11 cellular contexts compared by ENCODE assay signal in the genomic region with DNA sequence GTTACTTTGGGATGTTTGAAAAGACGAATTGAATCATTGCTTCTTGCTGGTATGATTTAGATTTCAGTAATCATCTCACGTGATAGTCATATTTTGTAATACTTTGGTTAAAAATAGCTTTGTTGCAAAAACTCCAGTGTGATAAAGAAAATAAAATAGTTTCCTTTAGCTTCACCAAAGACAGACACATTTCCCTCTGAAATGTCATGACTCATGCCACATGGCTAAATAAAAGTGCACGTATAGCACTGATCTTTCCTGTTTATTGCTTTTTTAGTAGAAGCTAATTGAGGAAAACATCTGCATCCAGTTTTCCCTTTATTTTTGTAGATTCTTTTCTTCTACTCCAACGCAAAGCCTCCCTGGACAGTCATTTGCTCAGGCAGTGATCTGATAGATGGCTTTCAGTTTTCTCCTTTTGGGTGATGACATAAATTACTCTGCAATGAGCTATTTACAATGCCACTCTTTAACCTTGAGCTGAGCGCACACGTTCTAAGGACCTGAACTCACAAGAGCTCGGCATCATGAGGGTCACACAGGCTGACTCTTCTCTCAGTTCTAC.
DNase-seq lines count a peak whose midpoint lies in the region; ATAC-seq and TF ChIP-seq lines count a peak whose summit lies in the region.
"Had no signal": no experiment of that assay in that cellular context is flagged by ENCODE, and none has a peak within 500 bp of the region (broad histone marks: within the 10 kb centered on the region; RNA-seq: fewer than 3 reads in every experiment).

No MANE protein-coding gene starts in this region.

- H3K27me3 ChIP-seq in lower lobe of right lung (ENCODE audit: low read depth) (no peaks in the 10 kb centered on the region), prostate gland (replicated peaks; ENCODE audit: insufficient read depth) (no peaks in the 10 kb centered on the region)

- ATAC-seq in lower lobe of right lung (no peak), GM18873 (IDR thresholded peaks at IDR 0.05; ENCODE audit: low FRiP score, unreplicated experiment) (no peak), GM21515 (IDR thresholded peaks at IDR 0.05; ENCODE audit: unreplicated experiment) (no peak)

- no peak for TF ChIP-seq POLR2A in prostate gland (IDR thresholded peaks at IDR 0.05)

- H3K4me3 ChIP-seq in lower lobe of right lung (no peak overlapping the region), prostate gland (no peak overlapping the region)
- H3K4me3 ChIP-seq: lung had no signal

- intact Hi-C loops in lower lobe of right lung (cut with DNase I) (no loop called here), prostate gland (cut with DNase I) (no loop called here)

- WGBS in prostate gland, result 73% methylated on average over 7 of the region's 7 CpGs

- H3K4me1 ChIP-seq in lower lobe of right lung (peaks cover 21% of the 10 kb centered on the region), prostate gland (replicated peaks) (no peaks in the 10 kb centered on the region)

- H3K27ac ChIP-seq in lower lobe of right lung (peak overlapping the region; percentile 72), prostate gland (no peak overlapping the region)

- TF ChIP-seq CTCF in lower lobe of right lung (IDR thresholded peaks at IDR 0.05) (no peak), prostate gland (IDR thresholded peaks at IDR 0.05) (no peak)

- H3K9me3 ChIP-seq in lower lobe of right lung, result no peaks in the 10 kb centered on the region
- no peaks in the 10 kb centered on the region for H3K9me3 ChIP-seq in prostate gland

- H3K36me3 ChIP-seq in lower lobe of right lung (no peaks in the 10 kb centered on the region), prostate gland (no peaks in the 10 kb centered on the region)

- DNase-seq in A172 (ENCODE audit: low spot score) (peak; percentile 71), LHCN-M2 (ENCODE audit: low read depth) (peak; percentile 89), dedifferentiated amniotic fluid mesenchymal stem cell (ENCODE audit: extremely low spot score) (peak; percentile 85), lower lobe of right lung (no peak), prostate gland (ENCODE audit: low spot score) (no peak), NCI-H774 (lab: John Stamatoyannopoulos, UW) (no peak)
- DNase-seq: CD4-positive, alpha-beta T cell; NCI-H187 had no signal

Comparison
In these comparisons a context has a peak if more than half of its experiments do, and no peak if none do; other contexts are left out.
1. DNase-seq: peak in A172 (single experiment), LHCN-M2 (single experiment) and dedifferentiated amniotic fluid mesenchymal stem cell (single experiment); none in lower lobe of right lung (single experiment), prostate gland (single experiment) and NCI-H774 (single experiment).